Comparison of ENCODE assay signal across 23 cellular contexts in genomic region chr14:23665302-23666016, GRCh38. TPM values are rescaled to one million over a fixed set of nuclear protein-coding genes. Genes with fewer than 3 reads are reported as not detected.
A peak's percentile ranks its signal among the peaks of the same experiment; 100 is the strongest.
DNase-seq lines count a peak whose midpoint lies in the region; ATAC-seq and TF ChIP-seq lines count a peak whose summit lies in the region.
"Had no signal": no experiment of that assay in that cellular context is flagged by ENCODE, and none has a peak within 500 bp of the region (broad histone marks: within the 10 kb centered on the region; RNA-seq: fewer than 3 reads in every experiment).

No MANE protein-coding gene starts in this region.

- peaks cover 2 to 7% (median 5%) of the 10 kb centered on the region in 3 donors for H3K27me3 Mint-ChIP-seq in immature natural killer cell (ENCODE audit: low read depth in 3 of 3)
- H3K27me3 Mint-ChIP-seq: central memory CD8-positive, alpha-beta T cell; stimulated activated naive CD8-positive, alpha-beta T cell treated with anti-CD3 and anti-CD28 coated beads, Interleukin-15, Interleukin-2, amounts not matched to agents 100 ng/mL and 50 ng/mL, for 24 hours had no signal

- peak; percentile 63 for DNase-seq in NCI-H2171 treated with DMSO at 0.1 percent for 48 hours (lab: John Stamatoyannopoulos, UW)
- DNase-seq in WERI-Rb-1, result peak; percentile 66
- DNase-seq in immature natural killer cell, result no peak
- DNase-seq in thyroid gland, result peak; percentile 3 to 4
- DNase-seq in globus pallidus (ENCODE audit: low spot score), result no peak
- no peak for DNase-seq in activated naive CD4-positive, alpha-beta T cell (lab: John Stamatoyannopoulos, UW)
- no peak for DNase-seq in sciatic nerve (ENCODE audit: low spot score)
- DNase-seq: activated naive CD4-positive, alpha-beta T cell treated with Interleukin-2 at 50 U/mL for 16 hours; GOT3; NCI-H1092; NCI-H510A; uterus had no signal

- H3K36me3 ChIP-seq in WERI-Rb-1 (no peaks in the 10 kb centered on the region), thyroid gland (no peaks in the 10 kb centered on the region)
- H3K36me3 ChIP-seq: BLaER1, esophagus muscularis mucosa, uterus had no signal

- H3K4me1 Mint-ChIP-seq in immature natural killer cell, result peaks cover 55 to 56% of the 10 kb centered on the region in 2 donors

- intact Hi-C loops in thyroid gland (cut with DNase I), result no loop called here
- intact Hi-C loops in sciatic nerve (cut with DNase I), result no loop called here

- no peak for ATAC-seq in sciatic nerve
- ATAC-seq: right cardiac atrium had no signal

- no peak overlapping the region for H3K4me3 Mint-ChIP-seq in immature natural killer cell
- H3K4me3 Mint-ChIP-seq: central memory CD8-positive, alpha-beta T cell; dendritic cell treated with granulocyte-macrophage colony-stimulating factor and Interleukin-4, amounts not matched to agents 40 ng/mL and 50 ng/mL, for 4 days; neural crest cell; stimulated activated naive CD8-positive, alpha-beta T cell treated with anti-CD3 and anti-CD28 coated beads, Interleukin-15, Interleukin-2, amounts not matched to agents 100 ng/mL and 50 ng/mL, for 24 hours; T-helper 1 cell treated with Interleukin-12 subunit alpha and Interleukin-12 subunit beta and Interleukin-4 antibody, amounts not matched to agents 30 μg/mL and 1 μg/mL, for 36 hours had no signal

- H3K9me3 ChIP-seq in WERI-Rb-1 (ENCODE audit: severe bottlenecking), result no peaks in the 10 kb centered on the region
- no peaks in the 10 kb centered on the region for H3K9me3 ChIP-seq in thyroid gland
- H3K9me3 ChIP-seq: BLaER1, esophagus muscularis mucosa, testis, uterus had no signal

- H3K27me3 ChIP-seq in WERI-Rb-1 (ENCODE audit: insufficient read depth, low read depth, severe bottlenecking) (no peaks in the 10 kb centered on the region), thyroid gland (no peaks in the 10 kb centered on the region)
- H3K27me3 ChIP-seq: BLaER1, testis, uterus had no signal

- H3K4me3 ChIP-seq in WERI-Rb-1 (ENCODE audit: low read depth, low read length), result no peak overlapping the region
- H3K4me3 ChIP-seq in thyroid gland (replicated peaks in 1 of 3), result no peak overlapping the region
- H3K4me3 ChIP-seq: BLaER1, esophagus muscularis mucosa, K562, SK-N-MC, testis, uterus had no signal

- TF ChIP-seq CTCF in WERI-Rb-1 (IDR thresholded peaks at IDR 0.05; ENCODE audit: low read depth, low read length) (no peak), thyroid gland (IDR thresholded peaks at IDR 0.05) (no peak)

- no peaks in the 10 kb centered on the region for H3K36me3 Mint-ChIP-seq in immature natural killer cell

- 33 to 35% methylated on average over 4 of the region's 4 CpGs for WGBS in thyroid gland, 2 donors

- H3K27ac Mint-ChIP-seq in immature natural killer cell, result peak overlapping the region in 5 of 6 donors; percentile 42 to 99 (median 65)
- H3K27ac Mint-ChIP-seq: dendritic cell treated with granulocyte-macrophage colony-stimulating factor and Interleukin-4, amounts not matched to agents 40 ng/mL and 50 ng/mL, for 4 days; stimulated activated naive CD8-positive, alpha-beta T cell treated with anti-CD3 and anti-CD28 coated beads, Interleukin-15, Interleukin-2, amounts not matched to agents 100 ng/mL and 50 ng/mL, for 24 hours; T-helper 1 cell treated with Interleukin-12 subunit alpha and Interleukin-12 subunit beta and Interleukin-4 antibody, amounts not matched to agents 30 μg/mL and 1 μg/mL, for 36 hours had no signal

- peaks cover 0 to 2% (median 0%) of the 10 kb centered on the region in 6 donors for H3K9me3 Mint-ChIP-seq in immature natural killer cell
- H3K9me3 Mint-ChIP-seq: central memory CD8-positive, alpha-beta T cell; dendritic cell treated with granulocyte-macrophage colony-stimulating factor and Interleukin-4, amounts not matched to agents 40 ng/mL and 50 ng/mL, for 4 days; neural crest cell; stimulated activated naive CD8-positive, alpha-beta T cell treated with anti-CD3 and anti-CD28 coated beads, Interleukin-15, Interleukin-2, amounts not matched to agents 100 ng/mL and 50 ng/mL, for 24 hours; T-helper 1 cell treated with Interleukin-12 subunit alpha and Interleukin-12 subunit beta and Interleukin-4 antibody, amounts not matched to agents 30 μg/mL and 1 μg/mL, for 36 hours had no signal

- H3K27ac ChIP-seq in WERI-Rb-1 (peak overlapping the region; percentile 54), thyroid gland (no peak overlapping the region)
- H3K27ac ChIP-seq: BLaER1, esophagus muscularis mucosa, SK-N-MC, testis, uterus had no signal

- H3K4me1 ChIP-seq in thyroid gland, result no peaks in the 10 kb centered on the region
- H3K4me1 ChIP-seq: esophagus muscularis mucosa, testis, uterus had no signal

- no peak for TF ChIP-seq POLR2A in thyroid gland (IDR thresholded peaks at IDR 0.05)

RNA-seq across cellular contexts. Expression of gene DHRS2, which starts 29.3 kb away (rescaled TPM):
- under 1 TPM in 2 of 3 donors, not detected in 1; 0.28 to 0.58 TPM for polyA plus RNA-seq in immature natural killer cell
- not detected for total RNA-seq in thyroid gland
- total RNA-seq in sciatic nerve, result not detected
- total RNA-seq: neural crest cell, right cardiac atrium had no signal
- polyA plus RNA-seq: right cardiac atrium had no signal

Comparison
In these comparisons a context has a peak if more than half of its experiments do, and no peak if none do; other contexts are left out.
1. DNase-seq: peak in NCI-H2171 treated with DMSO at 0.1 percent for 48 hours (single experiment), WERI-Rb-1 (single experiment) and thyroid gland (2 of 2); none in immature natural killer cell (0 of 3), globus pallidus (single experiment), activated naive CD4-positive, alpha-beta T cell (0 of 4) and sciatic nerve (single experiment).